In genomic region chr13:28497143-28497876, GRCh38 we compare ENCODE assay signal across 1 cellular context.
TF ChIP-seq lines count a peak whose summit lies in the region.

No MANE protein-coding gene starts in this region.

TF ChIP-seq in HepG2, 621 proteins besides CTCF, POLR2A, EP300 and RAD21 (continued from another document):
- no peak for TF ChIP-seq TFDP1 (CRISPR knock-in tag; IDR thresholded peaks at IDR 0.05; ENCODE audit: borderline replicate concordance)
- no peak for TF ChIP-seq ZNF224 (CRISPR knock-in tag; IDR thresholded peaks at IDR 0.05)
- TF ChIP-seq KDM5A (IDR thresholded peaks at IDR 0.05; ENCODE audit: borderline replicate concordance, low read length), result no peak
- TF ChIP-seq SKIL (CRISPR knock-in tag; IDR thresholded peaks at IDR 0.05; ENCODE audit: borderline replicate concordance), result no peak
- no peak for TF ChIP-seq MXI1 (IDR thresholded peaks at IDR 0.05; ENCODE audit: borderline replicate concordance, low read depth, low read length)
- no peak for TF ChIP-seq TAF15 (IDR thresholded peaks at IDR 0.05; ENCODE audit: low read depth, low read length, poor library complexity, severe bottlenecking)
